Comparison of ENCODE assay signal across 14 cellular contexts in the genomic region with DNA sequence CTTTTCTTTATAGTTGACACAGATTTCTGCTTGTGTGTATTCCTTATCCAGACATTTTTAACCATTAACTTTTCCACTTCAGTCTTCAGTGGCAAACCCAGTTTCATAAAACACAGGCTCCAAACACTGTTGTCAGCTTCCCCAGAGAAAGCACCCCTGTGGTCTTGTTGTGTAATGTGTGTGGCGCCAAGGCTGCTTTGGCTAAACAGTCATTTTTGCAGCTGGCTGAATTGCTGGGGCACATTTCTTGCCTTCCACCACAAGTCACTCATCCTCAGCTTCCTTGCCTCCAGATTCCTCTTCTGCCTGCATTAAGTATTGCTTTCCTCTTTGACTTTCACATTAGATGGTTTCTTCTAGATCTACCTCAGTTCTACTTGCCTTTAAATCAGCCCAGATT. TPM values are rescaled to one million over a fixed set of nuclear protein-coding genes. Genes with fewer than 3 reads are reported as not detected.
DNase-seq lines count a peak whose midpoint lies in the region; ATAC-seq and TF ChIP-seq lines count a peak whose summit lies in the region.
"Had no signal": no experiment of that assay in that cellular context is flagged by ENCODE, and none has a peak within 500 bp of the region (broad histone marks: within the 10 kb centered on the region; RNA-seq: fewer than 3 reads in every experiment).

No MANE protein-coding gene starts in this region.

- peaks cover 12% of the 10 kb centered on the region for H3K4me1 Mint-ChIP-seq in endothelial cell (ENCODE audit: unreplicated experiment)
- H3K4me1 Mint-ChIP-seq in naive thymus-derived CD4-positive, alpha-beta T cell, result peaks cover 0 to 5% (median 0%) of the 10 kb centered on the region in 7 donors
- H3K4me1 Mint-ChIP-seq in T-helper 2 cell treated with Interferon-gamma antibody and Interleukin-4, amounts not matched to agents 5 μg/mL and 100 μg/mL, for 36 hours (ENCODE audit: low read depth), result no peaks in the 10 kb centered on the region
- H3K4me1 Mint-ChIP-seq: CD8-positive, alpha-beta memory T cell; stimulated activated effector memory CD8-positive, alpha-beta T cell treated with anti-CD3 and anti-CD28 coated beads, Interleukin-12 subunit alpha, Interleukin-12 subunit beta, amount 100 ng/mL, for 72 hours had no signal

- no peaks in the 10 kb centered on the region for H3K27me3 Mint-ChIP-seq in endothelial cell (ENCODE audit: unreplicated experiment)
- H3K27me3 Mint-ChIP-seq in naive thymus-derived CD4-positive, alpha-beta T cell, result no peaks in the 10 kb centered on the region
- H3K27me3 Mint-ChIP-seq in T-helper 2 cell treated with Interferon-gamma antibody and Interleukin-4, amounts not matched to agents 5 μg/mL and 100 μg/mL, for 36 hours (ENCODE audit: low read depth), result no peaks in the 10 kb centered on the region
- H3K27me3 Mint-ChIP-seq: CD8-positive, alpha-beta memory T cell had no signal

- peaks cover 36% of the 10 kb centered on the region for H3K36me3 Mint-ChIP-seq in endothelial cell (ENCODE audit: low read depth, unreplicated experiment)
- peaks cover 4 to 57% (median 19%) of the 10 kb centered on the region in 5 donors for H3K36me3 Mint-ChIP-seq in naive thymus-derived CD4-positive, alpha-beta T cell
- peaks cover 53% of the 10 kb centered on the region for H3K36me3 Mint-ChIP-seq in T-helper 2 cell treated with Interferon-gamma antibody and Interleukin-4, amounts not matched to agents 5 μg/mL and 100 μg/mL, for 36 hours (ENCODE audit: low read depth)

- TF ChIP-seq CTCF in endothelial cell (IDR thresholded peaks at IDR 0.05; ENCODE audit: unreplicated experiment), result no peak

- no peaks in the 10 kb centered on the region for H3K9me3 Mint-ChIP-seq in endothelial cell (ENCODE audit: unreplicated experiment)
- H3K9me3 Mint-ChIP-seq in naive thymus-derived CD4-positive, alpha-beta T cell, result no peaks in the 10 kb centered on the region
- no peaks in the 10 kb centered on the region for H3K9me3 Mint-ChIP-seq in T-helper 2 cell treated with Interferon-gamma antibody and Interleukin-4, amounts not matched to agents 5 μg/mL and 100 μg/mL, for 36 hours
- H3K9me3 Mint-ChIP-seq: CD8-positive, alpha-beta memory T cell; stimulated activated effector memory CD8-positive, alpha-beta T cell treated with anti-CD3 and anti-CD28 coated beads, Interleukin-12 subunit alpha, Interleukin-12 subunit beta, amount 100 ng/mL, for 72 hours had no signal

- DNase-seq in AML-193 (lab: John Stamatoyannopoulos, UW), result peak; percentile 89 to 93
- DNase-seq in MV-4-11 (lab: John Stamatoyannopoulos, UW), result peak; percentile 99
- no peak for DNase-seq in endothelial cell (ENCODE audit: low spot score)
- no peak for DNase-seq in naive thymus-derived CD4-positive, alpha-beta T cell
- DNase-seq in T-helper 2 cell treated with Interferon-gamma antibody and Interleukin-4, amounts not matched to agents 5 μg/mL and 100 μg/mL, for 36 hours (ENCODE audit: low spot score), result no peak
- DNase-seq in activated T-cell treated with anti-CD3 and anti-CD28 coated beads, Interleukin-2, amount 50 U/mL, for 1 hour, result no peak
- no peak for DNase-seq in NCI-H2029 (lab: John Stamatoyannopoulos, UW)
- DNase-seq: CD8-positive, alpha-beta memory T cell; NCI-H345 had no signal

- H3K27ac ChIP-seq in naive thymus-derived CD4-positive, alpha-beta T cell (ENCODE audit: low read depth, low read length), result no peak overlapping the region
- H3K27ac ChIP-seq: ascending aorta had no signal

- no peak for ATAC-seq in naive thymus-derived CD4-positive, alpha-beta T cell
- ATAC-seq in GM18858 (IDR thresholded peaks at IDR 0.05; ENCODE audit: unreplicated experiment), result no peak
- ATAC-seq: stimulated activated effector memory CD8-positive, alpha-beta T cell treated with anti-CD3 and anti-CD28 coated beads, Interleukin-12 subunit alpha, Interleukin-12 subunit beta, amount 100 ng/mL, for 72 hours had no signal

- H3K4me3 Mint-ChIP-seq in endothelial cell (ENCODE audit: unreplicated experiment), result peak overlapping the region; percentile 10
- no peak overlapping the region for H3K4me3 Mint-ChIP-seq in naive thymus-derived CD4-positive, alpha-beta T cell
- no peak overlapping the region for H3K4me3 Mint-ChIP-seq in T-helper 2 cell treated with Interferon-gamma antibody and Interleukin-4, amounts not matched to agents 5 μg/mL and 100 μg/mL, for 36 hours
- H3K4me3 Mint-ChIP-seq: CD8-positive, alpha-beta memory T cell; stimulated activated effector memory CD8-positive, alpha-beta T cell treated with anti-CD3 and anti-CD28 coated beads, Interleukin-12 subunit alpha, Interleukin-12 subunit beta, amount 100 ng/mL, for 72 hours had no signal

- peaks cover 9 to 92% (median 27%) of the 10 kb centered on the region in 3 experiments for H3K36me3 ChIP-seq in naive thymus-derived CD4-positive, alpha-beta T cell (ENCODE audit: control insufficient read depth in 2 of 3, insufficient read depth in 3 of 3, low read length in 3 of 3)

- no peaks in the 10 kb centered on the region for H3K9me3 ChIP-seq in naive thymus-derived CD4-positive, alpha-beta T cell (ENCODE audit: control insufficient read depth in 2 of 3, low read length in 3 of 3)
- H3K9me3 ChIP-seq: ascending aorta had no signal

- no peaks in the 10 kb centered on the region for H3K27me3 ChIP-seq in naive thymus-derived CD4-positive, alpha-beta T cell (ENCODE audit: control insufficient read depth in 2 of 2, insufficient read depth in 2 of 2, low read length in 2 of 2)
- H3K27me3 ChIP-seq: ascending aorta had no signal

- H3K4me3 ChIP-seq in naive thymus-derived CD4-positive, alpha-beta T cell (ENCODE audit: low read length), result no peak overlapping the region
- H3K4me3 ChIP-seq: ascending aorta had no signal

- CTCF ChIA-PET in naive thymus-derived CD4-positive, alpha-beta T cell (lab: Charles Lee), result interaction anchor here (1.1 kb wide), 1 partner anchor 422 kb away, joined by 3 read pairs; no protein-coding TSS in a partner anchor

- H3K27ac Mint-ChIP-seq in endothelial cell (ENCODE audit: unreplicated experiment), result no peak overlapping the region
- peak overlapping the region in 6 of 9 donors; percentile 4 to 75 (median 19) for H3K27ac Mint-ChIP-seq in naive thymus-derived CD4-positive, alpha-beta T cell
- no peak overlapping the region for H3K27ac Mint-ChIP-seq in T-helper 2 cell treated with Interferon-gamma antibody and Interleukin-4, amounts not matched to agents 5 μg/mL and 100 μg/mL, for 36 hours

- no peaks in the 10 kb centered on the region for H3K4me1 ChIP-seq in naive thymus-derived CD4-positive, alpha-beta T cell (ENCODE audit: control insufficient read depth in 2 of 2, insufficient read depth in 2 of 2, low read length in 2 of 2)
- H3K4me1 ChIP-seq: ascending aorta had no signal

- POLR2A ChIA-PET in naive thymus-derived CD4-positive, alpha-beta T cell (lab: Charles Lee), result no interaction called here

- intact Hi-C loops in naive thymus-derived CD4-positive, alpha-beta T cell (cut with micrococcal nuclease), result no loop called here

RNA-seq across cellular contexts. Expression of a gene that starts 40.5 kb away (rescaled TPM):
- 69.5 TPM for total RNA-seq in endothelial cell (ENCODE audit: unreplicated experiment)
- total RNA-seq in naive thymus-derived CD4-positive, alpha-beta T cell, result 10 to 100 TPM; 44.6 to 82.5 (median 64.6) TPM
- 10 to 100 TPM; 44.2 to 69.9 TPM for polyA plus RNA-seq in naive thymus-derived CD4-positive, alpha-beta T cell

RNA-seq across cellular contexts. Expression of a gene that starts 40.9 kb away (rescaled TPM):
- 23.2 TPM for total RNA-seq in endothelial cell (ENCODE audit: unreplicated experiment)
- 10 to 100 TPM in 4 of 5 experiments, 1 to 10 TPM in 1; 7.8 to 20.0 (median 16.6) TPM for total RNA-seq in naive thymus-derived CD4-positive, alpha-beta T cell
- polyA plus RNA-seq in naive thymus-derived CD4-positive, alpha-beta T cell, result 10 to 100 TPM in 1 of 2 donors, 1 to 10 TPM in 1; 7.0 to 14.1 TPM

RNA-seq across cellular contexts. Expression of a gene that starts 42.6 kb away (rescaled TPM):
- 85.6 TPM for total RNA-seq in endothelial cell (ENCODE audit: unreplicated experiment)
- 100 to 1,000 TPM in 2 of 5 experiments, 10 to 100 TPM in 3; 70.0 to 114 (median 96.8) TPM for total RNA-seq in naive thymus-derived CD4-positive, alpha-beta T cell
- 10 to 100 TPM; 75.9 to 77.5 TPM for polyA plus RNA-seq in naive thymus-derived CD4-positive, alpha-beta T cell

RNA-seq across cellular contexts. Expression of a gene that starts 42.9 kb away (rescaled TPM):
- 6.1 TPM for total RNA-seq in endothelial cell (ENCODE audit: unreplicated experiment)
- total RNA-seq in naive thymus-derived CD4-positive, alpha-beta T cell, result 10 to 100 TPM in 2 of 5 experiments, 1 to 10 TPM in 3; 5.8 to 18.1 (median 8.0) TPM
- polyA plus RNA-seq in naive thymus-derived CD4-positive, alpha-beta T cell, result 1 to 10 TPM; 2.9 to 7.5 TPM
- total RNA-seq: ascending aorta had no signal

RNA-seq across cellular contexts. Expression of a gene that starts 59.1 kb away (rescaled TPM):
- total RNA-seq in endothelial cell (ENCODE audit: unreplicated experiment), result 4.4 TPM
- under 1 TPM in 1 of 5 experiments, not detected in 4; 0.15 TPM for total RNA-seq in naive thymus-derived CD4-positive, alpha-beta T cell
- polyA plus RNA-seq in naive thymus-derived CD4-positive, alpha-beta T cell, result not detected
- total RNA-seq: activated CD8-positive, alpha-beta memory T cell treated with anti-CD3 and anti-CD28 coated beads for 36 hours; CD8-positive, alpha-beta memory T cell; glomerular endothelial cell had no signal
- polyA plus RNA-seq: CD8-positive, alpha-beta memory T cell had no signal

Comparison
In these comparisons a context has a peak if more than half of its experiments do, and no peak if none do; other contexts are left out.
1. DNase-seq: peak in AML-193 (2 of 2) and MV-4-11 (single experiment); none in endothelial cell (single experiment), naive thymus-derived CD4-positive, alpha-beta T cell (0 of 9), T-helper 2 cell treated with Interferon-gamma antibody and Interleukin-4, amounts not matched to agents 5 μg/mL and 100 μg/mL, for 36 hours (single experiment), activated T-cell treated with anti-CD3 and anti-CD28 coated beads, Interleukin-2, amount 50 U/mL, for 1 hour (single experiment) and NCI-H2029 (single experiment).
2. H3K27ac Mint-ChIP-seq: peak in naive thymus-derived CD4-positive, alpha-beta T cell (6 of 9); none in endothelial cell (single experiment) and T-helper 2 cell treated with Interferon-gamma antibody and Interleukin-4, amounts not matched to agents 5 μg/mL and 100 μg/mL, for 36 hours (single experiment).